ENCODE assay signal across 8 cellular contexts in the genomic region with DNA sequence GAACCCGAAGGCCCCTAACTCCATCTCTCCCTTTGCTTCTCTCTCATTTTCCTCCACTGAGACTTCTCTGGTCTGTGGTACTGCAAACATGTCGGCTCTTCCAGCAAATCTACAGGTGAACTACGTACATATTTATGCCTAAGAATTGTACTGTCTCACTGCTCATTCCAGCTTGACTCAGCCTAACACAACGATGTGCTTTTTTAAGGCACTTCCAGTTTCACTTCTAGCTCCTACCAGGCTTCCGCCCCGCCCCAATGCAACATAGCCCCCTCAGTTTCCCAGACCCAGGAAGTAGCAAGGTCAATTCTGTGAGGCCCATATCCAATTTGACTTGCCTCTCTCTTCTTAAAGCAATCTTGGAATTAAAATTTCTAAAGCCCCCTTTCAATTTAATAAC.
DNase-seq lines count a peak whose midpoint lies in the region; ATAC-seq and TF ChIP-seq lines count a peak whose summit lies in the region.

No MANE protein-coding gene starts in this region.

- TF ChIP-seq RAD21 in SK-N-SH (IDR thresholded peaks at IDR 0.05; ENCODE audit: low read length), result no peak

- POLR2A ChIA-PET in SK-N-SH (lab: Yijun Ruan, JAX), result no interaction called here

- peaks cover 68% of the 10 kb centered on the region for H3K79me2 ChIP-seq in SK-N-SH (ENCODE audit: insufficient read depth)

- TF ChIP-seq CTCF in SK-N-SH (IDR thresholded peaks at IDR 0.05), result no peak
- no peak for TF ChIP-seq CTCF in BE2C (IDR thresholded peaks at IDR 0.05; ENCODE audit: low read depth, low read length)

- H2AFZ ChIP-seq in SK-N-SH (ENCODE audit: low read depth), result no peak overlapping the region

- H3K27me3 ChIP-seq in SK-N-SH (ENCODE audit: insufficient read depth), result no peaks in the 10 kb centered on the region
- H3K27me3 ChIP-seq in BE2C, result no peaks in the 10 kb centered on the region

- peak overlapping the region in 1 of 2 experiments; percentile 17; a peak in 2 of 4 replicates for H3K27ac ChIP-seq in SK-N-SH (ENCODE audit: low read depth in 2 of 2, low read length in 1 of 2)

- peaks cover 3% of the 10 kb centered on the region for H3F3A ChIP-seq in SK-N-SH (replicated peaks; ENCODE audit: insufficient read depth)

- peak overlapping the region; percentile 73 for H3K4me2 ChIP-seq in SK-N-SH

- CTCF ChIA-PET in SK-N-SH (lab: Yijun Ruan, JAX), result interaction anchor here (1.6 to 2.3 kb wide), 3 partner anchors 14 to 85 kb away, joined by 3 to 5 read pairs (median 3); no protein-coding TSS in a partner anchor

- H3K4me1 ChIP-seq in SK-N-SH (ENCODE audit: control insufficient read depth in 1 of 2, insufficient read depth in 2 of 2, low read depth in 1 of 2, low read length in 1 of 2) (peaks cover 0 to 6% of the 10 kb centered on the region in 2 experiments; a peak in 1 of 4 replicates), BE2C (no peaks in the 10 kb centered on the region)

- no peak for DNase-seq in SK-N-SH
- peak; percentile 76 for DNase-seq in amniotic epithelial cell (ENCODE audit: low read depth)
- DNase-seq in iris pigment epithelial cell (ENCODE audit: low read depth), result peak; percentile 81
- peak; percentile 61 for DNase-seq in stimulated activated CD4-positive, alpha-beta T cell treated with anti-CD3 and anti-CD28 coated beads, Interleukin-4, amount 100 ng/mL, for 1 hour
- DNase-seq in BE2C, result no peak
- no peak for DNase-seq in OCI-M2 (lab: John Stamatoyannopoulos, UW; ENCODE audit: unreplicated experiment)

- H3K9me3 ChIP-seq in SK-N-SH (no peaks in the 10 kb centered on the region), BE2C (no peaks in the 10 kb centered on the region)

- H3K9me2 ChIP-seq in SK-N-SH, result no peaks in the 10 kb centered on the region

- ATAC-seq in GM18517 (IDR thresholded peaks at IDR 0.05; ENCODE audit: unreplicated experiment) (peak; percentile 94), HG02938 (IDR thresholded peaks at IDR 0.05; ENCODE audit: unreplicated experiment) (peak; percentile 73)

- no peak for TF ChIP-seq EP300 in SK-N-SH (IDR thresholded peaks at IDR 0.05; ENCODE audit: borderline replicate concordance in 1 of 2, low read depth in 1 of 2, low read length in 1 of 2)

- no peaks in the 10 kb centered on the region for H3K36me3 ChIP-seq in SK-N-SH (replicated peaks in 1 of 2; ENCODE audit: control insufficient read depth in 1 of 2, insufficient read depth in 2 of 2, low read length in 1 of 2)
- H3K36me3 ChIP-seq in BE2C, result no peaks in the 10 kb centered on the region

- H4K20me1 ChIP-seq in SK-N-SH (ENCODE audit: insufficient read depth), result peaks cover 8% of the 10 kb centered on the region

- WGBS in SK-N-SH (ENCODE audit: low lambda C conversion rate), result 77% methylated on average over 6 of the region's 6 CpGs

- H3K4me3 ChIP-seq in SK-N-SH (ENCODE audit: low read depth in 2 of 2, low read length in 1 of 2) (peak overlapping the region; percentile 6 to 35; a peak in 3 of 4 replicates), BE2C (ENCODE audit: low read depth, low read length) (no peak overlapping the region)

- H3K9ac ChIP-seq in SK-N-SH, result peak overlapping the region; percentile 12; the same call in 1 of the 2 replicates

TF ChIP-seq in SK-N-SH, 30 proteins besides CTCF, POLR2A, EP300 and RAD21:
- no peak for TF ChIP-seq TEAD4 (IDR thresholded peaks at IDR 0.05; ENCODE audit: borderline replicate concordance, insufficient read depth)
- TF ChIP-seq FOSL2 (IDR thresholded peaks at IDR 0.05; ENCODE audit: borderline replicate concordance, low read depth), result 0 out of 2 replicates have a peak, but pooled peaks have one; percentile 3
- TF ChIP-seq, protein P1, sequence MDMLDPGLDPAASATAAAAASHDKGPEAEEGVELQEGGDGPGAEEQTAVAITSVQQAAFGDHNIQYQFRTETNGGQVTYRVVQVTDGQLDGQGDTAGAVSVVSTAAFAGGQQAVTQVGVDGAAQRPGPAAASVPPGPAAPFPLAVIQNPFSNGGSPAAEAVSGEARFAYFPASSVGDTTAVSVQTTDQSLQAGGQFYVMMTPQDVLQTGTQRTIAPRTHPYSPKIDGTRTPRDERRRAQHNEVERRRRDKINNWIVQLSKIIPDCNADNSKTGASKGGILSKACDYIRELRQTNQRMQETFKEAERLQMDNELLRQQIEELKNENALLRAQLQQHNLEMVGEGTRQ (IDR thresholded peaks at IDR 0.05; ENCODE audit: borderline replicate concordance, low read depth, low read length), result no peak
- no peak for TF ChIP-seq ELF1 (IDR thresholded peaks at IDR 0.05)
- no peak for TF ChIP-seq RXRA (IDR thresholded peaks at IDR 0.05; ENCODE audit: borderline replicate concordance, low read depth)
- no peak for TF ChIP-seq FOXJ3 (CRISPR knock-in tag; IDR thresholded peaks at IDR 0.05)
- TF ChIP-seq, protein P2, sequence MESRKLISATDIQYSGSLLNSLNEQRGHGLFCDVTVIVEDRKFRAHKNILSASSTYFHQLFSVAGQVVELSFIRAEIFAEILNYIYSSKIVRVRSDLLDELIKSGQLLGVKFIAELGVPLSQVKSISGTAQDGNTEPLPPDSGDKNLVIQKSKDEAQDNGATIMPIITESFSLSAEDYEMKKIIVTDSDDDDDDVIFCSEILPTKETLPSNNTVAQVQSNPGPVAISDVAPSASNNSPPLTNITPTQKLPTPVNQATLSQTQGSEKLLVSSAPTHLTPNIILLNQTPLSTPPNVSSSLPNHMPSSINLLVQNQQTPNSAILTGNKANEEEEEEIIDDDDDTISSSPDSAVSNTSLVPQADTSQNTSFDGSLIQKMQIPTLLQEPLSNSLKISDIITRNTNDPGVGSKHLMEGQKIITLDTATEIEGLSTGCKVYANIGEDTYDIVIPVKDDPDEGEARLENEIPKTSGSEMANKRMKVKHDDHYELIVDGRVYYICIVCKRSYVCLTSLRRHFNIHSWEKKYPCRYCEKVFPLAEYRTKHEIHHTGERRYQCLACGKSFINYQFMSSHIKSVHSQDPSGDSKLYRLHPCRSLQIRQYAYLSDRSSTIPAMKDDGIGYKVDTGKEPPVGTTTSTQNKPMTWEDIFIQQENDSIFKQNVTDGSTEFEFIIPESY (IDR thresholded peaks at IDR 0.05; ENCODE audit: borderline replicate concordance, low read depth), result no peak
- TF ChIP-seq, protein P3, sequence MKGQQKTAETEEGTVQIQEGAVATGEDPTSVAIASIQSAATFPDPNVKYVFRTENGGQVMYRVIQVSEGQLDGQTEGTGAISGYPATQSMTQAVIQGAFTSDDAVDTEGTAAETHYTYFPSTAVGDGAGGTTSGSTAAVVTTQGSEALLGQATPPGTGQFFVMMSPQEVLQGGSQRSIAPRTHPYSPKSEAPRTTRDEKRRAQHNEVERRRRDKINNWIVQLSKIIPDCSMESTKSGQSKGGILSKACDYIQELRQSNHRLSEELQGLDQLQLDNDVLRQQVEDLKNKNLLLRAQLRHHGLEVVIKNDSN (IDR thresholded peaks at IDR 0.05; ENCODE audit: borderline replicate concordance, low read depth), result no peak

Comparison
In these comparisons a context has a peak if more than half of its experiments do, and no peak if none do; other contexts are left out.
1. DNase-seq: peak in amniotic epithelial cell (single experiment), iris pigment epithelial cell (single experiment) and stimulated activated CD4-positive, alpha-beta T cell treated with anti-CD3 and anti-CD28 coated beads, Interleukin-4, amount 100 ng/mL, for 1 hour (single experiment); none in SK-N-SH (single experiment), BE2C (single experiment) and OCI-M2 (single experiment).